9 cellular contexts compared by ENCODE assay signal in the genomic region with DNA sequence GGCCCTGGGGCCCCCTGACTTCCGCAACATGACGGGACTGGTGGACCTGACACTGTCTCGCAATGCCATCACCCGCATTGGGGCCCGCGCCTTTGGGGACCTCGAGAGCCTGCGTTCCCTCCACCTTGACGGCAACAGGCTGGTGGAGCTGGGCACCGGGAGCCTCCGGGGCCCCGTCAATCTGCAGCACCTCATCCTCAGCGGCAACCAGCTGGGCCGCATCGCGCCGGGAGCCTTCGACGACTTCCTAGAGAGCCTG. TPM values are rescaled to one million over a fixed set of nuclear protein-coding genes. Genes with fewer than 3 reads are reported as not detected.
DNase-seq lines count a peak whose midpoint lies in the region; ATAC-seq and TF ChIP-seq lines count a peak whose summit lies in the region.
"Had no signal": no experiment of that assay in that cellular context is flagged by ENCODE, and none has a peak within 500 bp of the region (broad histone marks: within the 10 kb centered on the region; RNA-seq: fewer than 3 reads in every experiment).

No MANE protein-coding gene starts in this region.

- ATAC-seq in stimulated activated memory B cell treated with anti-CD40 and anti-IgM and Interleukin-4, amounts not matched to agents 10 μg/mL and 1 μg/mL and 100 μg/mL, for 72 hours, result no peak
- no peak for ATAC-seq in HG02938 (IDR thresholded peaks at IDR 0.05; ENCODE audit: unreplicated experiment)
- ATAC-seq in GM18498 (IDR thresholded peaks at IDR 0.05; ENCODE audit: unreplicated experiment), result no peak

- POLR2A ChIA-PET in activated CD4-positive, alpha-beta T cell treated with anti-CD3 and anti-CD28 coated beads, Interleukin-2, amount 10 ng/mL, durations not matched to agents 7 days and 5 days (lab: Charles Lee), result no interaction called here

- H3K9me3 ChIP-seq in SK-N-MC (ENCODE audit: low read depth, low read length), result no peaks in the 10 kb centered on the region

- no peak for DNase-seq in activated CD4-positive, alpha-beta T cell treated with anti-CD3 and anti-CD28 coated beads, Interleukin-2, amount 10 ng/mL, durations not matched to agents 7 days and 5 days
- DNase-seq in activated CD4-positive, alpha-beta T cell treated with anti-CD3 and anti-CD28 coated beads for 1 hour, result no peak
- no peak for DNase-seq in SK-N-MC (ENCODE audit: low read depth, low spot score)
- DNase-seq in fibroblast of mammary gland (ENCODE audit: low read depth), result no peak
- no peak for DNase-seq in NCI-H1436 treated with DMSO at 0.1 percent for 48 hours (lab: John Stamatoyannopoulos, UW)
- DNase-seq: NCI-H1694 treated with DMSO at 0.1 percent for 48 hours had no signal

- peak overlapping the region; percentile 66 for H3K9ac ChIP-seq in SK-N-MC (ENCODE audit: insufficient read length)

- H3K4me3 Mint-ChIP-seq in activated CD4-positive, alpha-beta T cell treated with anti-CD3 and anti-CD28 coated beads, Interleukin-2, amount 10 ng/mL, durations not matched to agents 7 days and 5 days, result peak overlapping the region; percentile 76
- peak overlapping the region; percentile 80 for H3K4me3 Mint-ChIP-seq in stimulated activated memory B cell treated with anti-CD40 and anti-IgM and Interleukin-4, amounts not matched to agents 10 μg/mL and 1 μg/mL and 100 μg/mL, for 72 hours

- peaks cover 2% of the 10 kb centered on the region for H3K36me3 Mint-ChIP-seq in activated CD4-positive, alpha-beta T cell treated with anti-CD3 and anti-CD28 coated beads, Interleukin-2, amount 10 ng/mL, durations not matched to agents 7 days and 5 days (ENCODE audit: low read depth)
- H3K36me3 Mint-ChIP-seq in stimulated activated memory B cell treated with anti-CD40 and anti-IgM and Interleukin-4, amounts not matched to agents 10 μg/mL and 1 μg/mL and 100 μg/mL, for 72 hours, result no peaks in the 10 kb centered on the region

- peak overlapping the region; percentile 57 for H3K27ac Mint-ChIP-seq in activated CD4-positive, alpha-beta T cell treated with anti-CD3 and anti-CD28 coated beads, Interleukin-2, amount 10 ng/mL, durations not matched to agents 7 days and 5 days
- H3K27ac Mint-ChIP-seq in stimulated activated memory B cell treated with anti-CD40 and anti-IgM and Interleukin-4, amounts not matched to agents 10 μg/mL and 1 μg/mL and 100 μg/mL, for 72 hours, result no peak overlapping the region

- TF ChIP-seq CTCF in fibroblast of mammary gland (conservative IDR thresholded peaks at IDR 0.05; ENCODE audit: control insufficient read depth, insufficient read depth, low read depth, low read length), result no peak

- H3K9me3 Mint-ChIP-seq in activated CD4-positive, alpha-beta T cell treated with anti-CD3 and anti-CD28 coated beads, Interleukin-2, amount 10 ng/mL, durations not matched to agents 7 days and 5 days, result no peaks in the 10 kb centered on the region
- H3K9me3 Mint-ChIP-seq in stimulated activated memory B cell treated with anti-CD40 and anti-IgM and Interleukin-4, amounts not matched to agents 10 μg/mL and 1 μg/mL and 100 μg/mL, for 72 hours, result no peaks in the 10 kb centered on the region

- CTCF ChIA-PET in activated CD4-positive, alpha-beta T cell treated with anti-CD3 and anti-CD28 coated beads, Interleukin-2, amount 10 ng/mL, durations not matched to agents 7 days and 5 days (lab: Charles Lee), result interaction anchor here (1.3 kb wide), 1 partner anchor 17 kb away, joined by 4 read pairs; no protein-coding TSS in a partner anchor

- H3K27ac ChIP-seq in SK-N-MC, result no peak overlapping the region

- H3K27me3 Mint-ChIP-seq in activated CD4-positive, alpha-beta T cell treated with anti-CD3 and anti-CD28 coated beads, Interleukin-2, amount 10 ng/mL, durations not matched to agents 7 days and 5 days, result no peaks in the 10 kb centered on the region
- H3K27me3 Mint-ChIP-seq in stimulated activated memory B cell treated with anti-CD40 and anti-IgM and Interleukin-4, amounts not matched to agents 10 μg/mL and 1 μg/mL and 100 μg/mL, for 72 hours, result no peaks in the 10 kb centered on the region

- H3K4me1 Mint-ChIP-seq in activated CD4-positive, alpha-beta T cell treated with anti-CD3 and anti-CD28 coated beads, Interleukin-2, amount 10 ng/mL, durations not matched to agents 7 days and 5 days, result peaks cover 19% of the 10 kb centered on the region
- peaks cover 6% of the 10 kb centered on the region for H3K4me1 Mint-ChIP-seq in stimulated activated memory B cell treated with anti-CD40 and anti-IgM and Interleukin-4, amounts not matched to agents 10 μg/mL and 1 μg/mL and 100 μg/mL, for 72 hours

- H3K36me3 ChIP-seq in SK-N-MC (ENCODE audit: insufficient read depth, low read length), result no peaks in the 10 kb centered on the region; the same call in 1 of the 2 replicates

- peak overlapping the region; percentile 78 for H3K4me3 ChIP-seq in SK-N-MC
- H3K4me3 ChIP-seq in fibroblast of mammary gland (ENCODE audit: control insufficient read depth, low read depth, low read length), result peak overlapping the region; percentile 58

RNA-seq across cellular contexts. Expression of gene LRFN4, which starts 1.0 kb away (rescaled TPM):
- 10 to 100 TPM; 14.1 to 16.6 TPM for total RNA-seq in activated CD4-positive, alpha-beta T cell treated with anti-CD3 and anti-CD28 coated beads, Interleukin-2, amount 10 ng/mL, durations not matched to agents 7 days and 5 days

RNA-seq across cellular contexts. Expression of gene RCE1, which starts 14.6 kb away (rescaled TPM):
- total RNA-seq in activated CD4-positive, alpha-beta T cell treated with anti-CD3 and anti-CD28 coated beads, Interleukin-2, amount 10 ng/mL, durations not matched to agents 7 days and 5 days, result 10 to 100 TPM; 23.1 to 23.7 TPM
